8 cellular contexts compared by ENCODE assay signal in the genomic region with DNA sequence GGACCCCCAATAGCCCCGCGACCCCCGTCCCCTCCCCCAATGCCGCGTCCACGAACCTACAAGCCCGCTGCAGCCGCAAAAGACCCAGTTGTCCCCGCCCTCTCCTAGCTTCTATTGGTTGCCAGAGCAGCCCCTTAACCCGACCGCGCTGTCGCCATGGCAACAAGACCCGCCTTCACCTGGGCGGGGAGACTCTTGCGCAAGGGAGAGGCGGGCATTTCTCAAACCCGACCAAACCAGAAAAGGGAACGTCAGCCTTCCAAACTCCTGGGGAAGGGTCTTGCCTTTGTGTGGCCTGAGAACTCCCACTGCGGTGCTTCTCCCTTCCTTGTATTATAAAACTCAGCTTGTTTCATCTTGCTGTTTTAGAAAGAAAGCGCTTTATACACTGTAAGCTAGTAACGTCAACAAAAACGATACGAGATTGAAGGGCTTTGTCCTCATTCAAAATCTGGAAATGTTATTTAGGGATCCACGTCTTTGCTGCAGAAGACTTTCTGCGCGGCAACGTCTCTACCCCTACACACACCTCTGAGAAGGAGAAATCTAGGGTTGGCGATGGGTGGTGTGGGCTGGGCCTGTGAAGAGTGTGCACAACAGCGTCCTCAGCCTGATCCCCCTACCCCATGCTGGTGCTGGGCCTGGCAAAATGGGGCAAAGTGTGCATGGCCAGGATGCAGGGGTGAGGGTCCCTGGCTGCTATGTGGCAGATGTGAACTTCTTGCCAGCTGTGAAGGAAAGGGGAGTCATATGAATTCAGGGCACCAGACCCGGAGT. TPM values are rescaled to one million over a fixed set of nuclear protein-coding genes. Genes with fewer than 3 reads are reported as not detected.
DNase-seq lines count a peak whose midpoint lies in the region; ATAC-seq and TF ChIP-seq lines count a peak whose summit lies in the region.

A gene (minus strand): TSS at position 86 of the 777 bp plus-strand sequence. CDS start 551 bp downstream, outside the sequence.

- H3K36me3 ChIP-seq in BE2C: 0 out of 2 replicates have a peak, but pooled peaks cover 11% of the 10 kb centered on the region

- ATAC-seq in GM19397 (IDR thresholded peaks at IDR 0.05; ENCODE audit: unreplicated experiment) (peak; percentile 94), HG03565 (IDR thresholded peaks at IDR 0.05; ENCODE audit: unreplicated experiment) (peak; percentile 77)

- DNase-seq in BE2C: peak; percentile 99
- DNase-seq in NCI-H748 treated with DMSO at 0.1 percent for 48 hours (lab: John Stamatoyannopoulos, UW): peak; percentile 75
- peak; percentile 99 for DNase-seq in activated CD4-positive, alpha-beta T cell treated with anti-CD3 and anti-CD28 coated beads, Interleukin-2, amount 50 U/mL, for 1 hour
- peak; percentile 16 for DNase-seq in cortex of kidney (lab: John Stamatoyannopoulos, UW)
- DNase-seq in left kidney (ENCODE audit: low read depth, low spot score): peak; percentile 99
- peak; percentile 98 for DNase-seq in stimulated activated CD4-positive, alpha-beta T cell treated with anti-CD3 and anti-CD28 coated beads, Interleukin-1b, Interleukin-23, amount 100 ng/mL, for 48 hours

- no peaks in the 10 kb centered on the region for H3K9me3 ChIP-seq in BE2C

- H3K4me3 ChIP-seq in BE2C (ENCODE audit: low read depth, low read length): peak within 1 kb of the TSS; percentile 90

- H3K27me3 ChIP-seq in BE2C: no peaks in the 10 kb centered on the region

- TF ChIP-seq CTCF in BE2C (IDR thresholded peaks at IDR 0.05; ENCODE audit: low read depth, low read length): no peak

- peaks cover 5% of the 10 kb centered on the region for H3K4me1 ChIP-seq in BE2C

RNA-seq across cellular contexts. Expression of the gene that starts here (rescaled TPM):
- polyA plus RNA-seq in BE2C (2012; ENCODE audit: insufficient read depth, insufficient read length, low read depth): 164 TPM

Comparison
In these comparisons a context has a peak if more than half of its experiments do, and no peak if none do; other contexts are left out.
1. Peak in every context shown above with its lines: DNase-seq, ATAC-seq and H3K4me3 ChIP-seq.
2. DNase-seq: peak in every context shown above with its lines; median percentile 99 in BE2C; 99 in activated CD4-positive, alpha-beta T cell treated with anti-CD3 and anti-CD28 coated beads, Interleukin-2, amount 50 U/mL, for 1 hour; 99 in left kidney; 98 in stimulated activated CD4-positive, alpha-beta T cell treated with anti-CD3 and anti-CD28 coated beads, Interleukin-1b, Interleukin-23, amount 100 ng/mL, for 48 hours; 75 in NCI-H748 treated with DMSO at 0.1 percent for 48 hours; 16 in cortex of kidney.